Comparison of ENCODE assay signal across 23 cellular contexts in the genomic region with DNA sequence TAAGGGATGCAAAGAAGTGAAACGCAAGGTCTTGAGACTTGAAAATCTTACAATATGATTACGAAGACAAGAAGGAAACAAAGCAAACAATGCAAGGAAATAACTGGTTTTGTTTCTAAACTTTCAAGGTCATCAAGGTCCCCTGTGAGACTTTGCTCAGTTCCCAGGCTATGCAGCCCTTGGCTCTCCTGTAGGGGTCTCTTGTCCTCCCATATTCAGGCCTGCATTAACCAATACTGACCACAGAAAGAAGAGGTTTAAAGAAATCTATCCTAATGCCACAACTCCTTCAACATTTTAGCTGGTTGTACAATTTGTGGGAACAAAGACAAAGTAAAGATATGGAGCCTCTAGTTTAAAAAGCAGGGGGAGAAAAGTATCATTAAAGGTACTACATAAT.
"Had no signal": no experiment of that assay in that cellular context is flagged by ENCODE, and none has a peak within 500 bp of the region (broad histone marks: within the 10 kb centered on the region; RNA-seq: fewer than 3 reads in every experiment).

No MANE protein-coding gene starts in this region.

- H3K4me1 ChIP-seq: left ventricle myocardium inferior, right atrium auricular region, right lobe of liver, transverse colon, upper lobe of left lung had no signal

- H3K36me3 Mint-ChIP-seq: naive thymus-derived CD4-positive, alpha-beta T cell; natural killer cell treated with Interleukin-12 subunit alpha and Interleukin-12 subunit beta and Interleukin-15 and Interleukin-18, amount 100 ng/mL, for 72 hours; stimulated activated memory B cell treated with anti-CD40 and anti-IgM and Interleukin-4, amounts not matched to agents 10 μg/mL and 1 μg/mL and 100 μg/mL, for 72 hours had no signal

- H3K27me3 Mint-ChIP-seq: naive thymus-derived CD4-positive, alpha-beta T cell; progenitor cell of endocrine pancreas; stimulated activated memory B cell treated with anti-CD40 and anti-IgM and Interleukin-4, amounts not matched to agents 10 μg/mL and 1 μg/mL and 100 μg/mL, for 72 hours; stimulated activated naive CD8-positive, alpha-beta T cell treated with anti-CD3 and anti-CD28 coated beads, Interleukin-15, amount 100 ng/mL, for 72 hours had no signal

- H3K27ac ChIP-seq: left ventricle myocardium inferior, ovary, right atrium auricular region, right lobe of liver, transverse colon, upper lobe of left lung had no signal

- H3K4me1 Mint-ChIP-seq: naive thymus-derived CD4-positive, alpha-beta T cell; stimulated activated memory B cell treated with anti-CD40 and anti-IgM and Interleukin-4, amounts not matched to agents 10 μg/mL and 1 μg/mL and 100 μg/mL, for 72 hours; stimulated activated naive CD8-positive, alpha-beta T cell treated with anti-CD3 and anti-CD28 coated beads, Interleukin-15, amount 100 ng/mL, for 72 hours had no signal

- H3K27ac Mint-ChIP-seq: naive thymus-derived CD4-positive, alpha-beta T cell; natural killer cell treated with Interleukin-12 subunit alpha and Interleukin-12 subunit beta and Interleukin-15 and Interleukin-18, amount 100 ng/mL, for 72 hours; progenitor cell of endocrine pancreas; stimulated activated memory B cell treated with anti-CD40 and anti-IgM and Interleukin-4, amounts not matched to agents 10 μg/mL and 1 μg/mL and 100 μg/mL, for 72 hours; stimulated activated naive CD8-positive, alpha-beta T cell treated with anti-CD3 and anti-CD28 coated beads, Interleukin-15, amount 100 ng/mL, for 72 hours had no signal

- H3K27me3 ChIP-seq: ovary, right atrium auricular region, right lobe of liver, transverse colon, upper lobe of left lung had no signal

- DNase-seq: hypothalamus; islet precursor cell; left ventricle myocardium inferior; midbrain; mucosa of descending colon; naive thymus-derived CD4-positive, alpha-beta T cell; ovary; right lobe of liver; stimulated activated CD4-positive, alpha-beta T cell treated with anti-CD3 and anti-CD28 coated beads, Interleukin-1b, Interleukin-23, amount 100 ng/mL, for 48 hours; stimulated activated CD4-positive, alpha-beta T cell treated with anti-CD3 and anti-CD28 coated beads, Interleukin-2, amount 100 ng/mL, for 48 hours; stimulated activated CD4-positive, alpha-beta T cell treated with anti-CD3 and anti-CD28 coated beads, Interleukin-4, amount 100 ng/mL, for 4 hours; stimulated activated CD8-positive, alpha-beta memory T cell treated with anti-CD3 and anti-CD28 coated beads, Interleukin-4, amount 100 ng/mL, for 48 hours; stimulated activated naive CD4-positive, alpha-beta T cell treated with Interleukin-2 at 50 U/mL for 16 hours; stimulated activated naive CD8-positive, alpha-beta T cell treated with anti-CD3 and anti-CD28 coated beads, Interleukin-15, amount 100 ng/mL, for 72 hours; substantia nigra; transverse colon; upper lobe of left lung had no signal

- H3K9me3 ChIP-seq: left ventricle myocardium inferior, mucosa of descending colon, ovary, right atrium auricular region, right lobe of liver, transverse colon, upper lobe of left lung had no signal

- H3K4me2 ChIP-seq: smooth muscle cell had no signal

- H3K9me3 Mint-ChIP-seq: natural killer cell treated with Interleukin-12 subunit alpha and Interleukin-12 subunit beta and Interleukin-15 and Interleukin-18, amount 100 ng/mL, for 72 hours; stimulated activated memory B cell treated with anti-CD40 and anti-IgM and Interleukin-4, amounts not matched to agents 10 μg/mL and 1 μg/mL and 100 μg/mL, for 72 hours; stimulated activated naive CD8-positive, alpha-beta T cell treated with anti-CD3 and anti-CD28 coated beads, Interleukin-15, amount 100 ng/mL, for 72 hours had no signal

- H3K36me3 ChIP-seq: left ventricle myocardium inferior, ovary, right atrium auricular region, right lobe of liver, transverse colon, upper lobe of left lung had no signal

- ATAC-seq: mucosa of descending colon; naive thymus-derived CD4-positive, alpha-beta T cell; natural killer cell treated with Interleukin-12 subunit alpha and Interleukin-12 subunit beta and Interleukin-15 and Interleukin-18, amount 100 ng/mL, for 72 hours; right lobe of liver; stimulated activated memory B cell treated with anti-CD40 and anti-IgM and Interleukin-4, amounts not matched to agents 10 μg/mL and 1 μg/mL and 100 μg/mL, for 72 hours; stimulated activated naive CD8-positive, alpha-beta T cell treated with anti-CD3 and anti-CD28 coated beads, Interleukin-15, amount 100 ng/mL, for 72 hours had no signal

- H3K4me3 ChIP-seq: left ventricle myocardium inferior, lung, mucosa of descending colon, ovary, right atrium auricular region, right lobe of liver, smooth muscle cell, transverse colon, upper lobe of left lung had no signal

- H3K4me3 Mint-ChIP-seq: naive thymus-derived CD4-positive, alpha-beta T cell; natural killer cell treated with Interleukin-12 subunit alpha and Interleukin-12 subunit beta and Interleukin-15 and Interleukin-18, amount 100 ng/mL, for 72 hours; stimulated activated memory B cell treated with anti-CD40 and anti-IgM and Interleukin-4, amounts not matched to agents 10 μg/mL and 1 μg/mL and 100 μg/mL, for 72 hours; stimulated activated naive CD8-positive, alpha-beta T cell treated with anti-CD3 and anti-CD28 coated beads, Interleukin-15, amount 100 ng/mL, for 72 hours had no signal
